32 cellular contexts compared by ENCODE assay signal in the genomic region with DNA sequence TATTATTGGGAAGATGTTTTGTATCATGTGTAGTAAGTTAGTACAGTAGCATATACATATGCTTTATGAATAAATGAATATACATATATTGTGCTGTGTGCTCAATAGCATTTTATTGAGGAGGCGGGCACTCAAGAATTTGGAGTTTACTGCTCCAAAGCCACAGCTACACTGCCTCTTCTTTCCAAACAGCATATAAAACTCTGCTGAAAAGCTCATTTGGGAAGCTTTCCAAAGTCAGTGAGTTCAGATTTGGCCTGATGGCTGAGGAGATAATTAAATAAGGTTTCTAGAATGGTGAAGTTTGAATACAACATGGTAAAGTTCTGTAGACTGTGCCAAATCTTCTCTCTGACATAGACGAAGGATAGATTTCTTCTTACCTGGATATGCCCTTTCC.
"Had no signal": no experiment of that assay in that cellular context is flagged by ENCODE, and none has a peak within 500 bp of the region (broad histone marks: within the 10 kb centered on the region; RNA-seq: fewer than 3 reads in every experiment).

No MANE protein-coding gene starts in this region.

- H3K36me3 Mint-ChIP-seq: activated CD4-positive, alpha-beta memory T cell treated with anti-CD3 and anti-CD28 coated beads for 36 hours; activated naive CD4-positive, alpha-beta T cell treated with anti-CD3 and anti-CD28 coated beads, Interleukin-2, amount 50 U/mL, for 24 hours; activated naive CD8-positive, alpha-beta T cell treated with anti-CD3 and anti-CD28 coated beads for 36 hours had no signal

- DNase-seq: activated CD4-positive, alpha-beta memory T cell treated with anti-CD3 and anti-CD28 coated beads for 36 hours; activated CD4-positive, alpha-beta T cell treated with anti-CD3 and anti-CD28 coated beads for 36 hours; activated CD4-positive, alpha-beta T cell treated with anti-CD3 and anti-CD28 coated beads, Interleukin-2, amount 10 ng/mL, durations not matched to agents 24 days and 14 days; activated CD4-positive, CD25-positive, alpha-beta regulatory T cell; activated CD4-positive, CD25-positive, alpha-beta regulatory T cell treated with anti-CD3 and anti-CD28 coated beads, Interleukin-2, amount 50 U/mL, for 72 hours; activated CD8-positive, alpha-beta memory T cell treated with anti-CD3 and anti-CD28 coated beads, Interleukin-2, amount 10 ng/mL, durations not matched to agents 7 days and 5 days; activated CD8-positive, alpha-beta memory T cell treated with anti-CD3 and anti-CD28 coated beads, Interleukin-2, amount 50 U/mL, for 4 hours; activated CD8-positive, alpha-beta T cell treated with anti-CD3 and anti-CD28 coated beads, Interleukin-2, amount 10 ng/mL, durations not matched to agents 7 days and 5 days; activated effector memory CD4-positive, alpha-beta T cell treated with anti-CD3 and anti-CD28 coated beads, Interleukin-2, amount 50 U/mL, for 16 hours; activated naive CD4-positive, alpha-beta T cell treated with anti-CD3 and anti-CD28 coated beads for 36 hours; activated naive CD8-positive, alpha-beta T cell treated with anti-CD3 and anti-CD28 coated beads for 36 hours; activated naive CD8-positive, alpha-beta T cell treated with anti-CD3 and anti-CD28 coated beads, Interleukin-2, amount 50 U/mL, for 24 hours; activated T-cell treated with anti-CD3 and anti-CD28 coated beads, Interleukin-2, amount 50 U/mL, for 1 hour; activated T-cell treated with anti-CD3 and anti-CD28 coated beads, Interleukin-2, amount 50 U/mL, for 48 hours; adrenal gland; amygdala; aorta; body of pancreas; caudate nucleus; cortex of kidney; dermis blood vessel endothelial cell; effector CD4-positive, alpha-beta T cell; effector memory CD8-positive, alpha-beta T cell; erythroblast; head of caudate nucleus; T-helper 17 cell; T1000 had no signal

- H3K4me3 Mint-ChIP-seq: activated CD4-positive, alpha-beta memory T cell treated with anti-CD3 and anti-CD28 coated beads for 36 hours; activated CD4-positive, alpha-beta T cell treated with anti-CD3 and anti-CD28 coated beads for 36 hours; activated CD4-positive, alpha-beta T cell treated with anti-CD3 and anti-CD28 coated beads, Interleukin-2, amount 10 ng/mL, durations not matched to agents 24 days and 14 days; activated CD8-positive, alpha-beta memory T cell treated with anti-CD3 and anti-CD28 coated beads, Interleukin-2, amount 10 ng/mL, durations not matched to agents 7 days and 5 days; activated CD8-positive, alpha-beta T cell treated with anti-CD3 and anti-CD28 coated beads, Interleukin-2, amount 10 ng/mL, durations not matched to agents 7 days and 5 days; activated naive CD4-positive, alpha-beta T cell treated with anti-CD3 and anti-CD28 coated beads for 36 hours; activated naive CD4-positive, alpha-beta T cell treated with anti-CD3 and anti-CD28 coated beads, Interleukin-2, amount 50 U/mL, for 24 hours; activated naive CD8-positive, alpha-beta T cell treated with anti-CD3 and anti-CD28 coated beads for 36 hours; activated naive CD8-positive, alpha-beta T cell treated with anti-CD3 and anti-CD28 coated beads, Interleukin-2, amount 50 U/mL, for 24 hours; activated T-helper 1 cell treated with anti-CD3 and anti-CD28 coated beads, Interleukin-12 subunit alpha, Interleukin-12 subunit beta, Interleukin-2, Interleukin-4 antibody, amounts not matched to agents 30 ng/mL and 10 ng/mL and 1 ng/mL, durations not matched to agents 14 hours and 24 hours and 36 hours; effector memory CD8-positive, alpha-beta T cell; T-helper 17 cell; T-helper 2 cell treated with Interferon-gamma antibody and Interleukin-4, amounts not matched to agents 5 μg/mL and 100 μg/mL, for 36 hours had no signal

- H3K27ac Mint-ChIP-seq: activated CD4-positive, alpha-beta memory T cell treated with anti-CD3 and anti-CD28 coated beads for 36 hours; activated CD4-positive, alpha-beta T cell treated with anti-CD3 and anti-CD28 coated beads for 36 hours; activated CD4-positive, alpha-beta T cell treated with anti-CD3 and anti-CD28 coated beads, Interleukin-2, amount 10 ng/mL, durations not matched to agents 24 days and 14 days; activated CD8-positive, alpha-beta memory T cell treated with anti-CD3 and anti-CD28 coated beads, Interleukin-2, amount 10 ng/mL, durations not matched to agents 7 days and 5 days; activated CD8-positive, alpha-beta T cell treated with anti-CD3 and anti-CD28 coated beads, Interleukin-2, amount 10 ng/mL, durations not matched to agents 7 days and 5 days; activated naive CD4-positive, alpha-beta T cell treated with anti-CD3 and anti-CD28 coated beads for 36 hours; activated naive CD4-positive, alpha-beta T cell treated with anti-CD3 and anti-CD28 coated beads, Interleukin-2, amount 50 U/mL, for 24 hours; activated naive CD8-positive, alpha-beta T cell treated with anti-CD3 and anti-CD28 coated beads for 36 hours; activated naive CD8-positive, alpha-beta T cell treated with anti-CD3 and anti-CD28 coated beads, Interleukin-2, amount 50 U/mL, for 24 hours; activated T-helper 1 cell treated with anti-CD3 and anti-CD28 coated beads, Interleukin-12 subunit alpha, Interleukin-12 subunit beta, Interleukin-2, Interleukin-4 antibody, amounts not matched to agents 30 ng/mL and 10 ng/mL and 1 ng/mL, durations not matched to agents 14 hours and 24 hours and 36 hours; activated T-helper 2 cell treated with anti-CD3 and anti-CD28 coated beads, Interferon-gamma antibody, Interleukin-2, Interleukin-4, amounts not matched to agents 10 μg/mL and 5 μg/mL and 100 μg/mL, durations not matched to agents 14 hours and 24 hours and 36 hours; T-helper 17 cell; T-helper 2 cell treated with Interferon-gamma antibody and Interleukin-4, amounts not matched to agents 5 μg/mL and 100 μg/mL, for 36 hours had no signal

- H3K4me1 Mint-ChIP-seq: activated CD4-positive, alpha-beta T cell treated with anti-CD3 and anti-CD28 coated beads for 36 hours; activated CD8-positive, alpha-beta memory T cell treated with anti-CD3 and anti-CD28 coated beads, Interleukin-2, amount 10 ng/mL, durations not matched to agents 7 days and 5 days; activated naive CD4-positive, alpha-beta T cell treated with anti-CD3 and anti-CD28 coated beads, Interleukin-2, amount 50 U/mL, for 24 hours; activated naive CD8-positive, alpha-beta T cell treated with anti-CD3 and anti-CD28 coated beads for 36 hours; activated naive CD8-positive, alpha-beta T cell treated with anti-CD3 and anti-CD28 coated beads, Interleukin-2, amount 50 U/mL, for 24 hours had no signal

- H3K27ac ChIP-seq: adrenal gland, body of pancreas, esophagus muscularis mucosa had no signal

- ATAC-seq: activated CD4-positive, alpha-beta T cell treated with anti-CD3 and anti-CD28 coated beads for 36 hours; activated CD8-positive, alpha-beta memory T cell treated with anti-CD3 and anti-CD28 coated beads, Interleukin-2, amount 10 ng/mL, durations not matched to agents 7 days and 5 days; activated CD8-positive, alpha-beta T cell treated with anti-CD3 and anti-CD28 coated beads, Interleukin-2, amount 10 ng/mL, durations not matched to agents 7 days and 5 days; activated naive CD8-positive, alpha-beta T cell treated with anti-CD3 and anti-CD28 coated beads, Interleukin-2, amount 50 U/mL, for 24 hours; body of pancreas; effector memory CD8-positive, alpha-beta T cell; T-helper 17 cell had no signal

- H3K27me3 Mint-ChIP-seq: activated CD4-positive, alpha-beta memory T cell treated with anti-CD3 and anti-CD28 coated beads for 36 hours; activated CD4-positive, alpha-beta T cell treated with anti-CD3 and anti-CD28 coated beads for 36 hours; activated CD4-positive, alpha-beta T cell treated with anti-CD3 and anti-CD28 coated beads, Interleukin-2, amount 10 ng/mL, durations not matched to agents 24 days and 14 days; activated CD8-positive, alpha-beta memory T cell treated with anti-CD3 and anti-CD28 coated beads, Interleukin-2, amount 10 ng/mL, durations not matched to agents 7 days and 5 days; activated naive CD4-positive, alpha-beta T cell treated with anti-CD3 and anti-CD28 coated beads, Interleukin-2, amount 50 U/mL, for 24 hours; activated naive CD8-positive, alpha-beta T cell treated with anti-CD3 and anti-CD28 coated beads for 36 hours; activated naive CD8-positive, alpha-beta T cell treated with anti-CD3 and anti-CD28 coated beads, Interleukin-2, amount 50 U/mL, for 24 hours; effector memory CD8-positive, alpha-beta T cell; T-helper 17 cell had no signal

- H3K4me3 ChIP-seq: adrenal gland, body of pancreas, esophagus muscularis mucosa had no signal

- H3K4me1 ChIP-seq: body of pancreas had no signal

- H3K9me3 ChIP-seq: adrenal gland, body of pancreas, esophagus muscularis mucosa had no signal

- H3K9me3 Mint-ChIP-seq: activated CD4-positive, alpha-beta memory T cell treated with anti-CD3 and anti-CD28 coated beads for 36 hours; activated CD4-positive, alpha-beta T cell treated with anti-CD3 and anti-CD28 coated beads, Interleukin-2, amount 10 ng/mL, durations not matched to agents 24 days and 14 days; activated naive CD4-positive, alpha-beta T cell treated with anti-CD3 and anti-CD28 coated beads for 36 hours; activated naive CD4-positive, alpha-beta T cell treated with anti-CD3 and anti-CD28 coated beads, Interleukin-2, amount 50 U/mL, for 24 hours; activated naive CD8-positive, alpha-beta T cell treated with anti-CD3 and anti-CD28 coated beads for 36 hours; activated naive CD8-positive, alpha-beta T cell treated with anti-CD3 and anti-CD28 coated beads, Interleukin-2, amount 50 U/mL, for 24 hours; activated T-helper 1 cell treated with anti-CD3 and anti-CD28 coated beads, Interleukin-12 subunit alpha, Interleukin-12 subunit beta, Interleukin-2, Interleukin-4 antibody, amounts not matched to agents 30 ng/mL and 10 ng/mL and 1 ng/mL, durations not matched to agents 14 hours and 24 hours and 36 hours; activated T-helper 2 cell treated with anti-CD3 and anti-CD28 coated beads, Interferon-gamma antibody, Interleukin-2, Interleukin-4, amounts not matched to agents 10 μg/mL and 5 μg/mL and 100 μg/mL, durations not matched to agents 14 hours and 24 hours and 36 hours; effector memory CD8-positive, alpha-beta T cell; T-helper 2 cell treated with Interferon-gamma antibody and Interleukin-4, amounts not matched to agents 5 μg/mL and 100 μg/mL, for 36 hours had no signal

- H3K27me3 ChIP-seq: adrenal gland, body of pancreas, esophagus muscularis mucosa had no signal

- H3K36me3 ChIP-seq: adrenal gland, esophagus muscularis mucosa had no signal
